Comparison of ENCODE assay signal across 8 cellular contexts in genomic region chr7:26681819-26682418, GRCh38.
DNase-seq lines count a peak whose midpoint lies in the region; ATAC-seq and TF ChIP-seq lines count a peak whose summit lies in the region.

No MANE protein-coding gene starts in this region.

- TF ChIP-seq CTCF in brain (conservative IDR thresholded peaks at IDR 0.05), result peak; percentile 73 to 85

- H3K27me3 ChIP-seq in mesenchymal stem cell (ENCODE audit: control insufficient read depth in 1 of 2, insufficient read depth in 1 of 2, low read length in 2 of 2), result no peaks in the 10 kb centered on the region

- no peaks in the 10 kb centered on the region for H3K79me1 ChIP-seq in mesenchymal stem cell (replicated peaks; ENCODE audit: low read length, poor library complexity, severe bottlenecking)

- POLR2A ChIA-PET in activated CD4-positive, alpha-beta T cell treated with anti-CD3 and anti-CD28 coated beads for 36 hours (lab: Charles Lee), result no interaction called here

- no peak overlapping the region for H2BK120ac ChIP-seq in mesenchymal stem cell (ENCODE audit: low read depth, low read length)

- no peak overlapping the region for H4K91ac ChIP-seq in mesenchymal stem cell (ENCODE audit: low read length)

- no peak overlapping the region for H2AK5ac ChIP-seq in mesenchymal stem cell (ENCODE audit: low read length, severe bottlenecking)

- H3K14ac ChIP-seq in mesenchymal stem cell (ENCODE audit: low read length in 2 of 2), result no peak overlapping the region

- H3K9me3 Mint-ChIP-seq in activated CD4-positive, alpha-beta T cell treated with anti-CD3 and anti-CD28 coated beads for 36 hours (ENCODE audit: low read depth), result no peaks in the 10 kb centered on the region
- no peaks in the 10 kb centered on the region for H3K9me3 Mint-ChIP-seq in brain
- no peaks in the 10 kb centered on the region for H3K9me3 Mint-ChIP-seq in stimulated activated naive B cell treated with anti-CD40 and anti-IgM and Interleukin-4, amounts not matched to agents 10 μg/mL and 1 μg/mL and 100 μg/mL, for 72 hours

- no peak overlapping the region for H4K8ac ChIP-seq in mesenchymal stem cell (ENCODE audit: low read length)

- H2BK5ac ChIP-seq in mesenchymal stem cell (ENCODE audit: low read depth, low read length, poor library complexity, severe bottlenecking), result no peak overlapping the region

- no peak overlapping the region for H3K18ac ChIP-seq in mesenchymal stem cell (ENCODE audit: low read depth in 1 of 2, low read length in 2 of 2)

- H3K4ac ChIP-seq in mesenchymal stem cell (ENCODE audit: low read depth in 1 of 2, low read length in 2 of 2), result no peak overlapping the region

- ATAC-seq in activated CD4-positive, alpha-beta T cell treated with anti-CD3 and anti-CD28 coated beads for 36 hours, result peak; percentile 39
- no peak for ATAC-seq in stimulated activated naive B cell treated with anti-CD40 and anti-IgM and Interleukin-4, amounts not matched to agents 10 μg/mL and 1 μg/mL and 100 μg/mL, for 72 hours (replicated peaks)
- ATAC-seq in GM21423 (IDR thresholded peaks at IDR 0.05; ENCODE audit: unreplicated experiment), result no peak

- no peak overlapping the region for H3K4me3 ChIP-seq in mesenchymal stem cell (ENCODE audit: insufficient read depth in 1 of 2, low read depth in 1 of 2, low read length in 2 of 2)

- H3K4me1 ChIP-seq in mesenchymal stem cell (ENCODE audit: control insufficient read depth, insufficient read depth, low read depth, low read length), result no peaks in the 10 kb centered on the region

- CTCF ChIA-PET in activated CD4-positive, alpha-beta T cell treated with anti-CD3 and anti-CD28 coated beads for 36 hours (lab: Charles Lee), result interaction anchor here (0.8 to 4.6 kb wide), 18 partner anchors 8 to 789 kb away, joined by 3 to 29 read pairs (median 4); no protein-coding TSS in a partner anchor

- no peak overlapping the region for H2BK12ac ChIP-seq in mesenchymal stem cell (ENCODE audit: low read length in 2 of 2)

- H3K9me3 ChIP-seq in mesenchymal stem cell (ENCODE audit: control insufficient read depth, low read length), result no peaks in the 10 kb centered on the region

- H3K27ac Mint-ChIP-seq in activated CD4-positive, alpha-beta T cell treated with anti-CD3 and anti-CD28 coated beads for 36 hours, result no peak overlapping the region
- H3K27ac Mint-ChIP-seq in brain, result no peak overlapping the region
- no peak overlapping the region for H3K27ac Mint-ChIP-seq in stimulated activated naive B cell treated with anti-CD40 and anti-IgM and Interleukin-4, amounts not matched to agents 10 μg/mL and 1 μg/mL and 100 μg/mL, for 72 hours

- H3K4me3 Mint-ChIP-seq in activated CD4-positive, alpha-beta T cell treated with anti-CD3 and anti-CD28 coated beads for 36 hours, result no peak overlapping the region
- no peak overlapping the region for H3K4me3 Mint-ChIP-seq in brain
- no peak overlapping the region for H3K4me3 Mint-ChIP-seq in stimulated activated naive B cell treated with anti-CD40 and anti-IgM and Interleukin-4, amounts not matched to agents 10 μg/mL and 1 μg/mL and 100 μg/mL, for 72 hours

- no peaks in the 10 kb centered on the region for H3K36me3 Mint-ChIP-seq in activated CD4-positive, alpha-beta T cell treated with anti-CD3 and anti-CD28 coated beads for 36 hours (ENCODE audit: low read depth)
- no peaks in the 10 kb centered on the region for H3K36me3 Mint-ChIP-seq in brain
- H3K36me3 Mint-ChIP-seq in stimulated activated naive B cell treated with anti-CD40 and anti-IgM and Interleukin-4, amounts not matched to agents 10 μg/mL and 1 μg/mL and 100 μg/mL, for 72 hours, result peaks cover 15 to 17% of the 10 kb centered on the region in 2 donors

- peaks cover 10% of the 10 kb centered on the region for H3K27me3 Mint-ChIP-seq in activated CD4-positive, alpha-beta T cell treated with anti-CD3 and anti-CD28 coated beads for 36 hours
- peaks cover 55% of the 10 kb centered on the region for H3K27me3 Mint-ChIP-seq in brain
- no peaks in the 10 kb centered on the region for H3K27me3 Mint-ChIP-seq in stimulated activated naive B cell treated with anti-CD40 and anti-IgM and Interleukin-4, amounts not matched to agents 10 μg/mL and 1 μg/mL and 100 μg/mL, for 72 hours

- no peak overlapping the region for H2AFZ ChIP-seq in mesenchymal stem cell (ENCODE audit: low read depth, low read length)

- DNase-seq in activated CD4-positive, alpha-beta T cell treated with anti-CD3 and anti-CD28 coated beads for 36 hours, result no peak
- DNase-seq in activated CD4-positive, alpha-beta T cell treated with anti-CD3 and anti-CD28 coated beads, Interleukin-2, amount 50 U/mL, for 1 hour, result no peak
- peak; percentile 9 for DNase-seq in NCI-H1092 (lab: John Stamatoyannopoulos, UW)
- DNase-seq in mesenchymal stem cell, result peak; percentile 34
- DNase-seq in stimulated activated naive B cell treated with anti-CD40 and anti-IgM and Interleukin-4, amounts not matched to agents 10 μg/mL and 1 μg/mL and 100 μg/mL, for 72 hours, result no peak
- no peak for DNase-seq in COR-L47 (lab: John Stamatoyannopoulos, UW)

- H3K23ac ChIP-seq in mesenchymal stem cell (ENCODE audit: low read length in 2 of 2), result no peak overlapping the region

- H3K27ac ChIP-seq in mesenchymal stem cell (ENCODE audit: low read length, poor library complexity, severe bottlenecking), result no peak overlapping the region

- H3K4me1 Mint-ChIP-seq in activated CD4-positive, alpha-beta T cell treated with anti-CD3 and anti-CD28 coated beads for 36 hours, result no peaks in the 10 kb centered on the region
- H3K4me1 Mint-ChIP-seq in brain, result peaks cover 15% of the 10 kb centered on the region
- H3K4me1 Mint-ChIP-seq in stimulated activated naive B cell treated with anti-CD40 and anti-IgM and Interleukin-4, amounts not matched to agents 10 μg/mL and 1 μg/mL and 100 μg/mL, for 72 hours, result peaks cover 0 to 3% of the 10 kb centered on the region in 2 donors

- no peak overlapping the region for H3K4me2 ChIP-seq in mesenchymal stem cell (ENCODE audit: low read length, poor library complexity, severe bottlenecking)

- WGBS in mesenchymal stem cell, result 49% methylated on average over 2 of the region's 3 CpGs

- no peak overlapping the region for H3K9ac ChIP-seq in mesenchymal stem cell (ENCODE audit: low read length)

- no peaks in the 10 kb centered on the region for H3K36me3 ChIP-seq in mesenchymal stem cell (ENCODE audit: control insufficient read depth in 1 of 2, insufficient read depth in 2 of 2, low read depth in 1 of 2, low read length in 2 of 2)

- intact Hi-C loops in activated CD4-positive, alpha-beta T cell treated with anti-CD3 and anti-CD28 coated beads for 36 hours (cut with DNase I, micrococcal nuclease), result loop anchor here (1.0 to 5.0 kb wide), 2 partner anchors 479 to 790 kb away; no protein-coding TSS in a partner anchor

- H2BK15ac ChIP-seq in mesenchymal stem cell (ENCODE audit: low read depth, poor library complexity, severe bottlenecking), result no peak overlapping the region

Comparison
In these comparisons a context has a peak if more than half of its experiments do, and no peak if none do; other contexts are left out.
1. DNase-seq: peak in NCI-H1092 (single experiment) and mesenchymal stem cell (single experiment); none in activated CD4-positive, alpha-beta T cell treated with anti-CD3 and anti-CD28 coated beads for 36 hours (single experiment), activated CD4-positive, alpha-beta T cell treated with anti-CD3 and anti-CD28 coated beads, Interleukin-2, amount 50 U/mL, for 1 hour (single experiment), stimulated activated naive B cell treated with anti-CD40 and anti-IgM and Interleukin-4, amounts not matched to agents 10 μg/mL and 1 μg/mL and 100 μg/mL, for 72 hours (single experiment) and COR-L47 (single experiment).